In genomic region chrX:11363069-11363594, GRCh38 we compare ENCODE assay signal across 1 cellular context.
A peak's percentile ranks its signal among the peaks of the same experiment; 100 is the strongest.
TF ChIP-seq lines count a peak whose summit lies in the region.

No MANE protein-coding gene starts in this region.

TF ChIP-seq in GM12878, 131 proteins besides CTCF, POLR2A, EP300 and RAD21 (continued from another document and continues in another):
- TF ChIP-seq ATF2 (IDR thresholded peaks at IDR 0.05; ENCODE audit: low read length) (peak; percentile 86), RELA (IDR thresholded peaks at IDR 0.05; ENCODE audit: borderline replicate concordance, partially characterized antibody) (no peak), STAT1 (conservative IDR thresholded peaks at IDR 0.05) (no peak), LARP7 (IDR thresholded peaks at IDR 0.05) (no peak), NR2C1 (IDR thresholded peaks at IDR 0.05) (no peak), POU2F2 (IDR thresholded peaks at IDR 0.05; ENCODE audit: borderline replicate concordance, low read depth, low read length) (peak; percentile 74; the same call in 1 of the 3 replicates), SMC3 (IDR thresholded peaks at IDR 0.05; ENCODE audit: borderline replicate concordance, low read length) (no peak), FOXK2 (IDR thresholded peaks at IDR 0.05) (no peak), TCF12 (IDR thresholded peaks at IDR 0.05; ENCODE audit: low read depth, low read length) (peak; percentile 74; the same call in 1 of the 2 replicates), IRF4 (IDR thresholded peaks at IDR 0.05; ENCODE audit: low read depth, low read length) (peak; percentile 81; the same call in 1 of the 2 replicates), SREBF2 (IDR thresholded peaks at IDR 0.05; ENCODE audit: low read length) (no peak), RCOR1 (conservative IDR thresholded peaks at IDR 0.05; ENCODE audit: low read depth, low read length) (peak; percentile 81; the same call in 1 of the 2 replicates), MYC (IDR thresholded peaks at IDR 0.05; ENCODE audit: insufficient read depth, insufficient read length, insufficient replicate concordance, low read length, severe bottlenecking) (no peak), IKZF2 (IDR thresholded peaks at IDR 0.05) (peak; percentile 91 to 93), REST (IDR thresholded peaks at IDR 0.05; ENCODE audit: low read depth, low read length) (no peak), ZNF274 (IDR thresholded peaks at IDR 0.05; ENCODE audit: insufficient read depth, insufficient read length) (no peak), BHLHE40 (IDR thresholded peaks at IDR 0.05; ENCODE audit: borderline replicate concordance in 1 of 2, low read depth in 2 of 2, low read length in 1 of 2) (peak; percentile 95), PBX3 (IDR thresholded peaks at IDR 0.05; ENCODE audit: insufficient replicate concordance, low read depth, low read length) (no peak), MAX (IDR thresholded peaks at IDR 0.05; ENCODE audit: low read depth, low read length) (peak; percentile 78; the same call in 1 of the 2 replicates), IRF3 (IDR thresholded peaks at IDR 0.05) (no peak), EGR1 (IDR thresholded peaks at IDR 0.05; ENCODE audit: borderline replicate concordance in 1 of 2, low read depth in 2 of 2, low read length in 2 of 2) (no peak), ATF7 (IDR thresholded peaks at IDR 0.05; ENCODE audit: low read depth) (peak; percentile 74), CEBPB (IDR thresholded peaks at IDR 0.05; ENCODE audit: borderline replicate concordance in 1 of 2, low read depth in 2 of 2, low read length in 2 of 2) (0 out of 4 replicates have a peak, but pooled peaks of 1 of the 2 experiments have one; percentile 39), PRDM15 (CRISPR knock-in tag; IDR thresholded peaks at IDR 0.05) (no peak), DPF2 (IDR thresholded peaks at IDR 0.05) (peak; percentile 96), ZNF24 (IDR thresholded peaks at IDR 0.05) (peak; percentile 93), USF2 (IDR thresholded peaks at IDR 0.05; ENCODE audit: borderline replicate concordance, low read depth, low read length) (no peak; the same call in 1 of the 2 replicates), SREBF1 (IDR thresholded peaks at IDR 0.05; ENCODE audit: low read length) (no peak), SRF (IDR thresholded peaks at IDR 0.05; ENCODE audit: low read depth in 2 of 2, low read length in 2 of 2) (no peak), HCFC1 (IDR thresholded peaks at IDR 0.05; ENCODE audit: low read length) (no peak), ZNF217 (IDR thresholded peaks at IDR 0.05) (peak; percentile 89), CREB1 (IDR thresholded peaks at IDR 0.05; ENCODE audit: low read depth) (peak; percentile 47; the same call in 1 of the 2 replicates), KDM1A (IDR thresholded peaks at IDR 0.05; ENCODE audit: borderline replicate concordance) (no peak), CHD1 (IDR thresholded peaks at IDR 0.05; ENCODE audit: low read depth, low read length) (no peak), HSF1 (IDR thresholded peaks at IDR 0.05; ENCODE audit: low read depth, low read length) (no peak), USF1 (IDR thresholded peaks at IDR 0.05; ENCODE audit: borderline replicate concordance, extremely low read length, insufficient read depth, low read depth, low read length) (no peak), YBX1 (IDR thresholded peaks at IDR 0.05) (no peak), ATF3 (IDR thresholded peaks at IDR 0.05; ENCODE audit: borderline replicate concordance, extremely low read depth, low read depth, low read length) (no peak), EED (IDR thresholded peaks at IDR 0.05; ENCODE audit: low read depth) (peak; percentile 50; the same call in 1 of the 2 replicates), ZNF384 (IDR thresholded peaks at IDR 0.05; ENCODE audit: borderline replicate concordance, low read depth, low read length) (no peak), BCL3 (IDR thresholded peaks at IDR 0.05; ENCODE audit: borderline replicate concordance, insufficient read depth, low read depth, low read length, poor library complexity, severe bottlenecking) (peak; percentile 33), MLLT1 (IDR thresholded peaks at IDR 0.05) (peak; percentile 62; the same call in 1 of the 2 replicates), MTA3 (IDR thresholded peaks at IDR 0.05; ENCODE audit: borderline replicate concordance, low read length) (peak; percentile 47; the same call in 1 of the 2 replicates), BACH1 (IDR thresholded peaks at IDR 0.05; ENCODE audit: borderline replicate concordance) (peak; percentile 81; the same call in 1 of the 2 replicates), NFXL1 (IDR thresholded peaks at IDR 0.05; ENCODE audit: borderline replicate concordance) (no peak), KLF5 (IDR thresholded peaks at IDR 0.05; ENCODE audit: partially characterized antibody) (peak; percentile 30)
